Comparison of ENCODE assay signal across 8 cellular contexts in the genomic region with DNA sequence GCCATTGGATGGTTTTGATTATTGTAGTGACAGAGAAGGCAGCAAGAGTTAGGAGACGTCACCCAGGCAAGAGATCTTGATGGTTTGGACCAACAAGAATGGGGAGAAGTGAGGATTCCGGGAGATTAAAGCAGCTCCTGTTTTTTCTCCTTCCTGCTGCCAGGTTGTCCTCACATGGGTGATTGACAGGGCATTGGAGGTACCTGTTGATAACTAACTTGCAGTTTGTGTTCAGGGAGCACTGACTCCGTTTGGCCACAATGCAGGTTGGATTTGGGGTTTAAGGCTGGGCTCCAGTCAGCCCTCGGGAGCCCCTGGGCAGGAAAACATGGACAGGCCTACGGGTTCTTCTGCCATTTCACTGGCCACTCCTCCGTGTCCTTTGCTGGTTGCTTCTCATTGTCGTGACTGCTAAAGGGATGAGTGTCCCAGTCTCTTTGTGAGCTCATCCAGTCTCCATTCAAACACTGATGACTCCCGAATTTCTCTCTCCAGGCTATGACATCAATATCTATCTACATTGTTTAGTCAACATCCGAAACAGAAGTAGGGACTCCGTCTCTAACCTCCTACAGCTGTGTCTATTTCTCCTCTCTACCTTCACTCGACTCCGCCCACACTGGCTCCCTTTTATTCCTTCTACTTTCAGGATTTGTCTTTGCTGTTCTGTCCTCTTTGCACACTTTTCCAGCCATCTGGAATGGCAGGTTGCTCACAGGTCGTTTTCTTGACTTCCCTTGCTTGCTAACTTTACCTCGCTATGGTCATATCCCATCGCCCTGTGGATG. TPM values are rescaled to one million over a fixed set of nuclear protein-coding genes. Genes with fewer than 3 reads are reported as not detected.
A peak's percentile ranks its signal among the peaks of the same experiment; 100 is the strongest.
DNase-seq lines count a peak whose midpoint lies in the region; ATAC-seq, FAIRE-seq and TF ChIP-seq lines count a peak whose summit lies in the region.

No MANE protein-coding gene starts in this region.

- no peak for ATAC-seq in stimulated activated naive CD8-positive, alpha-beta T cell treated with anti-CD3 and anti-CD28 coated beads, Interleukin-15, Interleukin-2, amounts not matched to agents 100 U/mL and 50 U/mL, for 24 hours

- H3K27ac Mint-ChIP-seq in stimulated activated naive CD8-positive, alpha-beta T cell treated with anti-CD3 and anti-CD28 coated beads, Interleukin-15, Interleukin-2, amounts not matched to agents 100 ng/mL and 50 ng/mL, for 24 hours: no peak overlapping the region

- no peak overlapping the region for H2AK5ac ChIP-seq in mesenchymal stem cell (ENCODE audit: low read length, severe bottlenecking)

- intact Hi-C loops in vagina (cut with DNase I): loop anchor here (10.0 kb wide), 2 partner anchors 75 to 95 kb away; no protein-coding TSS in a partner anchor

- H2BK12ac ChIP-seq in mesenchymal stem cell (ENCODE audit: low read length in 2 of 2): no peak overlapping the region

- H3K27ac ChIP-seq in mesenchymal stem cell (ENCODE audit: low read length, poor library complexity, severe bottlenecking) (no peak overlapping the region), vagina (peak overlapping the region; percentile 100), small intestine (ENCODE audit: low read depth in 1 of 2, low read length in 1 of 2) (peak overlapping the region in 1 of 2 donors; percentile 32)

- TF ChIP-seq POLR2A in vagina (IDR thresholded peaks at IDR 0.05): no peak

- H3K23ac ChIP-seq in mesenchymal stem cell (ENCODE audit: low read length in 2 of 2): no peak overlapping the region

- H3K4me3 ChIP-seq in astrocyte of the spinal cord (ENCODE audit: low read depth, low read length) (peak overlapping the region; percentile 88), mesenchymal stem cell (ENCODE audit: insufficient read depth in 1 of 2, low read depth in 1 of 2, low read length in 2 of 2) (peak overlapping the region in 1 of 2 experiments; percentile 86), vagina (peak overlapping the region in 1 of 2 donors; percentile 93), small intestine (ENCODE audit: low read depth in 1 of 2, low read length in 2 of 2) (no peak overlapping the region)

- no peaks in the 10 kb centered on the region for H3K9me3 Mint-ChIP-seq in stimulated activated naive CD8-positive, alpha-beta T cell treated with anti-CD3 and anti-CD28 coated beads, Interleukin-15, Interleukin-2, amounts not matched to agents 100 ng/mL and 50 ng/mL, for 24 hours

- no peak overlapping the region for H2BK15ac ChIP-seq in mesenchymal stem cell (ENCODE audit: low read depth, poor library complexity, severe bottlenecking)

- H3K36me3 ChIP-seq in mesenchymal stem cell (ENCODE audit: control insufficient read depth in 1 of 2, insufficient read depth in 2 of 2, low read depth in 1 of 2, low read length in 2 of 2): peaks cover 2 to 4% of the 10 kb centered on the region in 2 experiments
- peaks cover 0 to 2% of the 10 kb centered on the region in 2 donors for H3K36me3 ChIP-seq in vagina
- no peaks in the 10 kb centered on the region for H3K36me3 ChIP-seq in small intestine (ENCODE audit: control insufficient read depth in 2 of 2, insufficient read depth in 2 of 2, low read length in 2 of 2)

- H2BK120ac ChIP-seq in mesenchymal stem cell (ENCODE audit: low read depth, low read length): no peak overlapping the region

- no peak overlapping the region for H2BK5ac ChIP-seq in mesenchymal stem cell (ENCODE audit: low read depth, low read length, poor library complexity, severe bottlenecking)

- no peak overlapping the region for H4K91ac ChIP-seq in mesenchymal stem cell (ENCODE audit: low read length)

- H2AFZ ChIP-seq in mesenchymal stem cell (ENCODE audit: low read depth, low read length): no peak overlapping the region

- H3K9me3 ChIP-seq in mesenchymal stem cell (ENCODE audit: control insufficient read depth, low read length) (no peaks in the 10 kb centered on the region), vagina (no peaks in the 10 kb centered on the region), small intestine (ENCODE audit: control insufficient read depth, low read depth) (no peaks in the 10 kb centered on the region)

- H3K4ac ChIP-seq in mesenchymal stem cell (ENCODE audit: low read depth in 1 of 2, low read length in 2 of 2): no peak overlapping the region

- no peak overlapping the region for H3K18ac ChIP-seq in mesenchymal stem cell (ENCODE audit: low read depth in 1 of 2, low read length in 2 of 2)

- TF ChIP-seq CTCF in astrocyte of the spinal cord (IDR thresholded peaks at IDR 0.05; ENCODE audit: low read depth, low read length) (no peak), vagina (IDR thresholded peaks at IDR 0.05) (no peak)

- FAIRE-seq in small intestine (lab: Jason Lieb, UNC): no peak

- H3K36me3 Mint-ChIP-seq in stimulated activated naive CD8-positive, alpha-beta T cell treated with anti-CD3 and anti-CD28 coated beads, Interleukin-15, Interleukin-2, amounts not matched to agents 100 ng/mL and 50 ng/mL, for 24 hours (ENCODE audit: low read depth): peaks cover 8% of the 10 kb centered on the region

- peaks cover 13% of the 10 kb centered on the region for H3K79me1 ChIP-seq in mesenchymal stem cell (replicated peaks; ENCODE audit: low read length, poor library complexity, severe bottlenecking)

- no peak overlapping the region for H3K14ac ChIP-seq in mesenchymal stem cell (ENCODE audit: low read length in 2 of 2)

- H3K27me3 ChIP-seq in mesenchymal stem cell (ENCODE audit: control insufficient read depth in 1 of 2, insufficient read depth in 1 of 2, low read length in 2 of 2) (no peaks in the 10 kb centered on the region), vagina (no peaks in the 10 kb centered on the region), small intestine (ENCODE audit: control insufficient read depth in 2 of 2, insufficient read depth in 2 of 2, low read length in 2 of 2) (no peaks in the 10 kb centered on the region)

- in situ Hi-C loops in astrocyte of the spinal cord (cut with HindIII; ENCODE audit: low sequenced_read_pairs): no loop called here

- H3K4me3 Mint-ChIP-seq in stimulated activated naive CD8-positive, alpha-beta T cell treated with anti-CD3 and anti-CD28 coated beads, Interleukin-15, Interleukin-2, amounts not matched to agents 100 ng/mL and 50 ng/mL, for 24 hours: peak overlapping the region; percentile 86

- peaks cover 45% of the 10 kb centered on the region for H3K4me1 Mint-ChIP-seq in stimulated activated naive CD8-positive, alpha-beta T cell treated with anti-CD3 and anti-CD28 coated beads, Interleukin-15, Interleukin-2, amounts not matched to agents 100 ng/mL and 50 ng/mL, for 24 hours (ENCODE audit: low read depth)

- H4K8ac ChIP-seq in mesenchymal stem cell (ENCODE audit: low read length): no peak overlapping the region

- no peak overlapping the region for H3K4me2 ChIP-seq in mesenchymal stem cell (ENCODE audit: low read length, poor library complexity, severe bottlenecking)

- H3K4me1 ChIP-seq in mesenchymal stem cell (ENCODE audit: control insufficient read depth, insufficient read depth, low read depth, low read length) (peaks cover 28% of the 10 kb centered on the region), vagina (peaks cover 36% of the 10 kb centered on the region), small intestine (ENCODE audit: control insufficient read depth in 2 of 2, insufficient read depth in 1 of 2, low read depth in 1 of 2, low read length in 1 of 2) (no peaks in the 10 kb centered on the region)

- DNase-seq in stimulated activated naive CD8-positive, alpha-beta T cell treated with anti-CD3 and anti-CD28 coated beads, Interleukin-15, Interleukin-2, amounts not matched to agents 100 U/mL and 50 U/mL, for 24 hours: no peak
- no peak for DNase-seq in astrocyte of the spinal cord (ENCODE audit: low read depth, low spot score)
- DNase-seq in mesenchymal stem cell: no peak
- DNase-seq in vagina (ENCODE audit: extremely low spot score in 2 of 2): no peak
- DNase-seq in pons (ENCODE audit: low spot score): no peak
- no peak for DNase-seq in occipital lobe (lab: John Stamatoyannopoulos, UW)
- DNase-seq in small intestine: no peak

- peak overlapping the region; percentile 98 for H3K9ac ChIP-seq in mesenchymal stem cell (ENCODE audit: low read length)

- 96% methylated on average over 15 of the region's 15 CpGs for WGBS in mesenchymal stem cell
- WGBS in small intestine, 3 donors: 82 to 90% (median 89%) methylated on average over 15 of the region's 15 CpGs

- no peaks in the 10 kb centered on the region for H3K27me3 Mint-ChIP-seq in stimulated activated naive CD8-positive, alpha-beta T cell treated with anti-CD3 and anti-CD28 coated beads, Interleukin-15, Interleukin-2, amounts not matched to agents 100 ng/mL and 50 ng/mL, for 24 hours

RNA-seq across cellular contexts. Expression of gene PTOV1, which starts 1.3 kb away (rescaled TPM):
- polyA plus RNA-seq in mesenchymal stem cell (2013, experiment 1 of 2): 141 TPM
- polyA plus RNA-seq in mesenchymal stem cell (2013, experiment 2 of 2): 146 TPM
- total RNA-seq in vagina (109 TPM), occipital lobe (99.2 TPM)
- polyA plus RNA-seq in small intestine: 100 to 1,000 TPM in 1 of 3 donors, 10 to 100 TPM in 2; 71.4 to 101 (median 74.8) TPM

RNA-seq across cellular contexts. Expression of gene PNKP, which starts 17.7 kb away (rescaled TPM):
- polyA plus RNA-seq in mesenchymal stem cell (2013, experiment 1 of 2): 46.8 TPM
- polyA plus RNA-seq in mesenchymal stem cell (2013, experiment 2 of 2): 44.2 TPM
- total RNA-seq in vagina (40.3 TPM), occipital lobe (24.0 TPM)
- 10 to 100 TPM; 45.9 to 49.9 (median 49.4) TPM for polyA plus RNA-seq in small intestine

RNA-seq across cellular contexts. Expression of gene AKT1S1, which starts 27.5 kb away (rescaled TPM):
- 107 TPM for polyA plus RNA-seq in mesenchymal stem cell (2013, experiment 1 of 2)
- 104 TPM for polyA plus RNA-seq in mesenchymal stem cell (2013, experiment 2 of 2)
- 16.9 TPM for total RNA-seq in vagina
- total RNA-seq in occipital lobe: 3.9 TPM
- polyA plus RNA-seq in small intestine: 10 to 100 TPM; 30.6 to 54.9 (median 35.1) TPM

RNA-seq across cellular contexts. Expression of gene TBC1D17, which starts 27.9 kb away (rescaled TPM):
- 51.0 TPM for polyA plus RNA-seq in mesenchymal stem cell (2013, experiment 1 of 2)
- polyA plus RNA-seq in mesenchymal stem cell (2013, experiment 2 of 2): 50.4 TPM
- total RNA-seq in vagina: 34.9 TPM
- total RNA-seq in occipital lobe: 6.1 TPM
- 10 to 100 TPM; 23.6 to 52.6 (median 36.2) TPM for polyA plus RNA-seq in small intestine

RNA-seq across cellular contexts. Expression of gene MED25, which starts 31.5 kb away (rescaled TPM):
- 33.3 TPM for polyA plus RNA-seq in mesenchymal stem cell (2013, experiment 1 of 2)
- 33.3 TPM for polyA plus RNA-seq in mesenchymal stem cell (2013, experiment 2 of 2)
- total RNA-seq in vagina: 25.0 TPM
- total RNA-seq in occipital lobe: 12.8 TPM
- 10 to 100 TPM; 26.7 to 53.9 (median 28.5) TPM for polyA plus RNA-seq in small intestine
